8 cellular contexts compared by ENCODE assay signal in genomic region chr6:28142446-28142845, GRCh38. TPM values are rescaled to one million over a fixed set of nuclear protein-coding genes. Genes with fewer than 3 reads are reported as not detected.
DNase-seq lines count a peak whose midpoint lies in the region; ATAC-seq, FAIRE-seq and TF ChIP-seq lines count a peak whose summit lies in the region.

No MANE protein-coding gene starts in this region.

- H4K20me1 ChIP-seq in SK-N-SH (ENCODE audit: insufficient read depth): no peaks in the 10 kb centered on the region; the same call in 1 of the 2 replicates

- H3K27ac ChIP-seq in SK-N-SH (ENCODE audit: low read depth in 2 of 2, low read length in 1 of 2): peak overlapping the region; percentile 78 to 87

- ATAC-seq in SK-N-SH treated with all-trans-retinoic acid at 6 μM for 48 hours (no peak), HG02840 (IDR thresholded peaks at IDR 0.05; ENCODE audit: low FRiP score, unreplicated experiment) (no peak)
- no peak for ATAC-seq in stimulated activated naive CD8-positive, alpha-beta T cell treated with anti-CD3 and anti-CD28 coated beads, Interleukin-15, amount 100 ng/mL, for 72 hours

- no peaks in the 10 kb centered on the region for H3K27me3 ChIP-seq in SK-N-SH (ENCODE audit: insufficient read depth)

- under 1% methylated on average over 4 of the region's 4 CpGs for WGBS in SK-N-SH (ENCODE audit: low lambda C conversion rate)

- H3K4me3 ChIP-seq in SK-N-SH (ENCODE audit: low read depth in 2 of 2, low read length in 1 of 2) (peak overlapping the region; percentile 78 to 92), iPS-11a (ENCODE audit: low read depth, low read length) (peak overlapping the region; percentile 94)

- H3K36me3 Mint-ChIP-seq in activated CD4-positive, alpha-beta memory T cell treated with anti-CD3 and anti-CD28 coated beads, Interleukin-2, amount 10 ng/mL, durations not matched to agents 7 days and 5 days (ENCODE audit: low read depth): peaks cover 26% of the 10 kb centered on the region

- H3K4me1 ChIP-seq in SK-N-SH (ENCODE audit: control insufficient read depth in 1 of 2, insufficient read depth in 2 of 2, low read depth in 1 of 2, low read length in 1 of 2): peaks cover 7 to 16% of the 10 kb centered on the region in 2 experiments; a peak in 3 of 4 replicates

- H3K4me3 Mint-ChIP-seq in activated CD4-positive, alpha-beta memory T cell treated with anti-CD3 and anti-CD28 coated beads, Interleukin-2, amount 10 ng/mL, durations not matched to agents 7 days and 5 days: peak overlapping the region; percentile 89
- H3K4me3 Mint-ChIP-seq in stimulated activated naive CD8-positive, alpha-beta T cell treated with anti-CD3 and anti-CD28 coated beads, Interleukin-15, amount 100 ng/mL, for 72 hours: peak overlapping the region; percentile 96

- TF ChIP-seq EP300 in SK-N-SH (IDR thresholded peaks at IDR 0.05; ENCODE audit: borderline replicate concordance in 1 of 2, low read depth in 1 of 2, low read length in 1 of 2): no peak

- peaks cover 28 to 32% of the 10 kb centered on the region in 2 experiments for H3K36me3 ChIP-seq in SK-N-SH (replicated peaks in 1 of 2; ENCODE audit: control insufficient read depth in 1 of 2, insufficient read depth in 2 of 2, low read length in 1 of 2)

- H3K4me1 Mint-ChIP-seq in activated CD4-positive, alpha-beta memory T cell treated with anti-CD3 and anti-CD28 coated beads, Interleukin-2, amount 10 ng/mL, durations not matched to agents 7 days and 5 days: peaks cover 60% of the 10 kb centered on the region
- peaks cover 50% of the 10 kb centered on the region for H3K4me1 Mint-ChIP-seq in stimulated activated naive CD8-positive, alpha-beta T cell treated with anti-CD3 and anti-CD28 coated beads, Interleukin-15, amount 100 ng/mL, for 72 hours

- no peaks in the 10 kb centered on the region for H3K9me3 ChIP-seq in SK-N-SH

- no peaks in the 10 kb centered on the region for H3K9me2 ChIP-seq in SK-N-SH

- peak overlapping the region; percentile 89; the same call in 1 of the 2 replicates for H2AFZ ChIP-seq in SK-N-SH (ENCODE audit: low read depth)

- DNase-seq in SK-N-SH: no peak
- no peak for DNase-seq in activated CD4-positive, alpha-beta memory T cell treated with anti-CD3 and anti-CD28 coated beads, Interleukin-2, amount 10 ng/mL, durations not matched to agents 7 days and 5 days
- DNase-seq in stimulated activated naive CD8-positive, alpha-beta T cell treated with anti-CD3 and anti-CD28 coated beads, Interleukin-15, amount 100 ng/mL, for 72 hours: no peak
- no peak for DNase-seq in urothelium cell line (ENCODE audit: low spot score)
- DNase-seq in NCI-H748 (lab: John Stamatoyannopoulos, UW; ENCODE audit: unreplicated experiment): no peak

- TF ChIP-seq RAD21 in SK-N-SH (IDR thresholded peaks at IDR 0.05; ENCODE audit: low read length): no peak

- peaks cover 8% of the 10 kb centered on the region for H3F3A ChIP-seq in SK-N-SH (replicated peaks; ENCODE audit: insufficient read depth)

- no peak for TF ChIP-seq CTCF in SK-N-SH (IDR thresholded peaks at IDR 0.05)

- H3K27me3 Mint-ChIP-seq in activated CD4-positive, alpha-beta memory T cell treated with anti-CD3 and anti-CD28 coated beads, Interleukin-2, amount 10 ng/mL, durations not matched to agents 7 days and 5 days: no peaks in the 10 kb centered on the region
- H3K27me3 Mint-ChIP-seq in stimulated activated naive CD8-positive, alpha-beta T cell treated with anti-CD3 and anti-CD28 coated beads, Interleukin-15, amount 100 ng/mL, for 72 hours: no peaks in the 10 kb centered on the region

- peak overlapping the region; percentile 74 for H3K4me2 ChIP-seq in SK-N-SH

- CTCF ChIA-PET in SK-N-SH (lab: Yijun Ruan, JAX): interaction anchor here (1.2 to 1.8 kb wide), 4 partner anchors 137 to 241 kb away, joined by 3 to 8 read pairs (median 3); no protein-coding TSS in a partner anchor
- CTCF ChIA-PET in activated CD4-positive, alpha-beta memory T cell treated with anti-CD3 and anti-CD28 coated beads, Interleukin-2, amount 10 ng/mL, durations not matched to agents 7 days and 5 days (lab: Charles Lee): interaction anchor here (1.0 to 5.0 kb wide), 4 partner anchors 12 to 216 kb away, joined by 3 to 30 read pairs (median 4); partner anchors contain the start of gene ZSCAN26

- POLR2A ChIA-PET in SK-N-SH (lab: Yijun Ruan, JAX): interaction anchor here (1.0 to 2.1 kb wide), 7 partner anchors 10 to 464 kb away, joined by 3 to 23 read pairs (median 7); partner anchors contain the start of genes ZKSCAN4 and ZSCAN16
- POLR2A ChIA-PET in activated CD4-positive, alpha-beta memory T cell treated with anti-CD3 and anti-CD28 coated beads, Interleukin-2, amount 10 ng/mL, durations not matched to agents 7 days and 5 days (lab: Charles Lee): interaction anchor here (1.3 to 7.4 kb wide), 10 partner anchors 9 to 252 kb away, joined by 3 to 78 read pairs (median 7); partner anchors contain the start of genes ZKSCAN3, ZKSCAN4, ZSCAN16 and ZSCAN26

- peak overlapping the region; percentile 96 for H3K9ac ChIP-seq in SK-N-SH

- H3K9me3 Mint-ChIP-seq in activated CD4-positive, alpha-beta memory T cell treated with anti-CD3 and anti-CD28 coated beads, Interleukin-2, amount 10 ng/mL, durations not matched to agents 7 days and 5 days: no peaks in the 10 kb centered on the region
- H3K9me3 Mint-ChIP-seq in stimulated activated naive CD8-positive, alpha-beta T cell treated with anti-CD3 and anti-CD28 coated beads, Interleukin-15, amount 100 ng/mL, for 72 hours: no peaks in the 10 kb centered on the region

- H3K27ac Mint-ChIP-seq in activated CD4-positive, alpha-beta memory T cell treated with anti-CD3 and anti-CD28 coated beads, Interleukin-2, amount 10 ng/mL, durations not matched to agents 7 days and 5 days: peak overlapping the region; percentile 77
- peak overlapping the region in 1 of 2 donors; percentile 91 for H3K27ac Mint-ChIP-seq in stimulated activated naive CD8-positive, alpha-beta T cell treated with anti-CD3 and anti-CD28 coated beads, Interleukin-15, amount 100 ng/mL, for 72 hours

- FAIRE-seq in urothelium cell line (lab: Jason Lieb, UNC): no peak

- peaks cover 57% of the 10 kb centered on the region for H3K79me2 ChIP-seq in SK-N-SH (ENCODE audit: insufficient read depth)

TF ChIP-seq in SK-N-SH, 30 proteins besides CTCF, POLR2A, EP300 and RAD21 (continues in another document):
- TF ChIP-seq USF2 (IDR thresholded peaks at IDR 0.05; ENCODE audit: borderline replicate concordance, low read depth, low read length) (no peak), FOXM1 (IDR thresholded peaks at IDR 0.05; ENCODE audit: low read depth) (no peak)
- TF ChIP-seq, protein P1, sequence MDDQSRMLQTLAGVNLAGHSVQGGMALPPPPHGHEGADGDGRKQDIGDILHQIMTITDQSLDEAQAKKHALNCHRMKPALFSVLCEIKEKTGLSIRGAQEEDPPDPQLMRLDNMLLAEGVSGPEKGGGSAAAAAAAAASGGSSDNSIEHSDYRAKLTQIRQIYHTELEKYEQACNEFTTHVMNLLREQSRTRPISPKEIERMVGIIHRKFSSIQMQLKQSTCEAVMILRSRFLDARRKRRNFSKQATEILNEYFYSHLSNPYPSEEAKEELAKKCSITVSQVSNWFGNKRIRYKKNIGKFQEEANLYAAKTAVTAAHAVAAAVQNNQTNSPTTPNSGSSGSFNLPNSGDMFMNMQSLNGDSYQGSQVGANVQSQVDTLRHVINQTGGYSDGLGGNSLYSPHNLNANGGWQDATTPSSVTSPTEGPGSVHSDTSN (IDR thresholded peaks at IDR 0.05): no peak

TF ChIP-seq in SK-N-SH treated with all-trans-retinoic acid at 6 μM for 48 hours, 23 proteins besides CTCF, POLR2A, EP300 and RAD21 (continues in another document):
- TF ChIP-seq TCF4 (CRISPR knock-in tag; IDR thresholded peaks at IDR 0.05; ENCODE audit: borderline replicate concordance): no peak
- TF ChIP-seq, protein P2, sequence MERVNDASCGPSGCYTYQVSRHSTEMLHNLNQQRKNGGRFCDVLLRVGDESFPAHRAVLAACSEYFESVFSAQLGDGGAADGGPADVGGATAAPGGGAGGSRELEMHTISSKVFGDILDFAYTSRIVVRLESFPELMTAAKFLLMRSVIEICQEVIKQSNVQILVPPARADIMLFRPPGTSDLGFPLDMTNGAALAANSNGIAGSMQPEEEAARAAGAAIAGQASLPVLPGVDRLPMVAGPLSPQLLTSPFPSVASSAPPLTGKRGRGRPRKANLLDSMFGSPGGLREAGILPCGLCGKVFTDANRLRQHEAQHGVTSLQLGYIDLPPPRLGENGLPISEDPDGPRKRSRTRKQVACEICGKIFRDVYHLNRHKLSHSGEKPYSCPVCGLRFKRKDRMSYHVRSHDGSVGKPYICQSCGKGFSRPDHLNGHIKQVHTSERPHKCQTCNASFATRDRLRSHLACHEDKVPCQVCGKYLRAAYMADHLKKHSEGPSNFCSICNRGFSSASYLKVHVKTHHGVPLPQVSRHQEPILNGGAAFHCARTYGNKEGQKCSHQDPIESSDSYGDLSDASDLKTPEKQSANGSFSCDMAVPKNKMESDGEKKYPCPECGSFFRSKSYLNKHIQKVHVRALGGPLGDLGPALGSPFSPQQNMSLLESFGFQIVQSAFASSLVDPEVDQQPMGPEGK (CRISPR knock-in tag; IDR thresholded peaks at IDR 0.05; ENCODE audit: borderline replicate concordance): no peak
- TF ChIP-seq TOX (CRISPR knock-in tag; IDR thresholded peaks at IDR 0.05; ENCODE audit: borderline replicate concordance): no peak
- TF ChIP-seq POU6F1 (CRISPR knock-in tag; IDR thresholded peaks at IDR 0.05; ENCODE audit: borderline replicate concordance, low read depth): no peak
- no peak for TF ChIP-seq ZFP30 (CRISPR knock-in tag; IDR thresholded peaks at IDR 0.05)

RNA-seq across cellular contexts. Expression of gene ZKSCAN8, which starts 0.8 kb away (rescaled TPM):
- polyA plus RNA-seq in SK-N-SH (2012; rRNA removed): 4.3 and 5.8 TPM in 2 replicates
- polyA plus RNA-seq in SK-N-SH (2012; cell fraction: cytosol; rRNA removed): 6.5 and 6.9 TPM in 2 replicates
- polyA plus RNA-seq in SK-N-SH (2012; cell fraction: nucleus; rRNA removed): 19.8 and 37.6 TPM in 2 replicates
- 10 to 100 TPM; 20.9 to 21.6 TPM for total RNA-seq in activated CD4-positive, alpha-beta memory T cell treated with anti-CD3 and anti-CD28 coated beads, Interleukin-2, amount 10 ng/mL, durations not matched to agents 7 days and 5 days

RNA-seq across cellular contexts. Expression of gene ZSCAN16, which starts 18.0 kb away (rescaled TPM):
- polyA plus RNA-seq in SK-N-SH (2012; rRNA removed): 3.7 and 6.2 TPM in 2 replicates
- 4.7 and 4.8 TPM in 2 replicates for polyA plus RNA-seq in SK-N-SH (2012; cell fraction: cytosol; rRNA removed)
- 9.2 and 11.6 TPM in 2 replicates for polyA plus RNA-seq in SK-N-SH (2012; cell fraction: nucleus; rRNA removed)
- 1 to 10 TPM; 5.3 TPM for total RNA-seq in activated CD4-positive, alpha-beta memory T cell treated with anti-CD3 and anti-CD28 coated beads, Interleukin-2, amount 10 ng/mL, durations not matched to agents 7 days and 5 days
